ENCODE assay signal across 1 cellular context in genomic region chr2:11781624-11782023, GRCh38.
TF ChIP-seq lines count a peak whose summit lies in the region.

No MANE protein-coding gene starts in this region.

TF ChIP-seq in GM12878, 131 proteins besides CTCF, POLR2A, EP300 and RAD21 (continued from another document):
- TF ChIP-seq ATF3 (IDR thresholded peaks at IDR 0.05; ENCODE audit: borderline replicate concordance, extremely low read depth, low read depth, low read length): no peak
- no peak for TF ChIP-seq YY1 (IDR thresholded peaks at IDR 0.05; ENCODE audit: low read depth, low read length)
- no peak for TF ChIP-seq PML (IDR thresholded peaks at IDR 0.05; ENCODE audit: low read length)
